1 cellular context compared by ENCODE assay signal in the genomic region with DNA sequence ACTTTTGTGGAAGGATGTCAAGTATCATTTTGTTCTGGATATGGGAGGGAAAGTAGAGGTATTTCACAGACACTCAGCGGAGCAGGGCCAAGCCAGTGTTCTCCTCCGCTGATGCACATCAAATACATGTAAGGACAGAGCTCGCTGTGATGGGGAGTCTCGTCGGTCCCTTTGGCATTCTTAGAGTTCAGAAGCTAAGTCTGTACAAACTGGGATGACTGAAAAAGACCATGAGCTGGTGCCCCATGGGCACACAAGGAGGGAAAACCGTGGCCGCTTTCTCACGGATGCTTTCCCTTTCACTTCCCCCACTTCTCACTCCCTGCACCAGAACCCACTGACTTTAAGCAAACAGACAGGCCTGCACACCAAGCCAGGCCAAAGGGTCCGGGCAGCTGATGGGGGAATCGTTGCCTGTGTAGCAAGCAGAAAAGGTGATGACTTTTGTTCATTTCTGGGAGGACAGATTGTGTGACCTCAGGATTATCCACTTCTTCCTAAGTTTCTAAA.
TF ChIP-seq lines count a peak whose summit lies in the region.

No MANE protein-coding gene starts in this region.

TF ChIP-seq in GM12878, 131 proteins besides CTCF, POLR2A, EP300 and RAD21:
- TF ChIP-seq MYC (IDR thresholded peaks at IDR 0.05; ENCODE audit: insufficient read depth, insufficient read length, insufficient replicate concordance, low read length, severe bottlenecking): no peak
- no peak for TF ChIP-seq SRF (IDR thresholded peaks at IDR 0.05; ENCODE audit: low read depth in 2 of 2, low read length in 2 of 2)
- TF ChIP-seq MTA3 (IDR thresholded peaks at IDR 0.05; ENCODE audit: borderline replicate concordance, low read length): no peak
- no peak for TF ChIP-seq RB1 (IDR thresholded peaks at IDR 0.05; ENCODE audit: borderline replicate concordance)
- no peak for TF ChIP-seq ZBED1 (IDR thresholded peaks at IDR 0.05; ENCODE audit: borderline replicate concordance)
- no peak for TF ChIP-seq WRNIP1 (IDR thresholded peaks at IDR 0.05; ENCODE audit: borderline replicate concordance, low read depth, low read length)
- TF ChIP-seq SUPT20H (IDR thresholded peaks at IDR 0.05; ENCODE audit: borderline replicate concordance, control insufficient read depth, low read depth, low read length): no peak
- TF ChIP-seq, protein P1, sequence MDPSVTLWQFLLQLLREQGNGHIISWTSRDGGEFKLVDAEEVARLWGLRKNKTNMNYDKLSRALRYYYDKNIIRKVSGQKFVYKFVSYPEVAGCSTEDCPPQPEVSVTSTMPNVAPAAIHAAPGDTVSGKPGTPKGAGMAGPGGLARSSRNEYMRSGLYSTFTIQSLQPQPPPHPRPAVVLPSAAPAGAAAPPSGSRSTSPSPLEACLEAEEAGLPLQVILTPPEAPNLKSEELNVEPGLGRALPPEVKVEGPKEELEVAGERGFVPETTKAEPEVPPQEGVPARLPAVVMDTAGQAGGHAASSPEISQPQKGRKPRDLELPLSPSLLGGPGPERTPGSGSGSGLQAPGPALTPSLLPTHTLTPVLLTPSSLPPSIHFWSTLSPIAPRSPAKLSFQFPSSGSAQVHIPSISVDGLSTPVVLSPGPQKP (IDR thresholded peaks at IDR 0.05; ENCODE audit: low read depth, low read length): no peak
- TF ChIP-seq IKZF1 (conservative IDR thresholded peaks at IDR 0.05): no peak
- no peak for TF ChIP-seq NR2C2 (IDR thresholded peaks at IDR 0.05; ENCODE audit: borderline replicate concordance, control insufficient read depth, insufficient read length, low read depth)
- no peak for TF ChIP-seq PAX5 (IDR thresholded peaks at IDR 0.05; ENCODE audit: borderline replicate concordance, low read depth, low read length)
